In the genomic region with DNA sequence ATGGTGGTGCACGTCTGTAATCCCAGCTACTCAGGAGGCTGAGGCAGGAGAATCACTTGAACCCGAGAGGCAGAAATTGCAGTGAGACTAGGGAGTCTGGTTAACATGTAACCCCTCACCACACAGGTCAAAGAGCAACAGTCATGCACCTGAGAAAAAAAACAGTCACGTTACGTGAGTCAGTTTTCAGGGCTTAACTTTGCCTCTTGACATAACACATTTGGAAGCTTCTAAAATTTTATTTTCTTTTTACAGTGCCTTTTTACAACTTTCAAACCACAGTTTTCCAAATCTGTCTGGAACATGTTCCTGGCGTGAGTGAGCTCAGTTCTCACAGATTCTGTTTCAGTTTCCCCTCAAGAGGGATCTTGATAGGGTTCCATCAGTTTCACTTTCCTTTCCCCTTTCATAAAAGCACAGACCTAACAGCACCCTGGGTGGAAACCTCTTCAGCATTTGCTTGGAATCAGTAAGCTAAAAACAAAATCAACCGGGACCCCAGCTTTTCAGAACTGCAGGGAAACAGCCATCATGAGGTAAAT, we compare ENCODE assay signal across 8 cellular contexts. TPM values are rescaled to one million over a fixed set of nuclear protein-coding genes. Genes with fewer than 3 reads are reported as not detected.
DNase-seq lines count a peak whose midpoint lies in the region; ATAC-seq, FAIRE-seq and TF ChIP-seq lines count a peak whose summit lies in the region.

No MANE protein-coding gene starts in this region.

- H3K36me3 ChIP-seq in gastroesophageal sphincter (peaks cover 0 to 6% of the 10 kb centered on the region in 2 donors), psoas muscle (ENCODE audit: insufficient read depth in 1 of 2, low read depth in 1 of 2) (no peaks in the 10 kb centered on the region)

- peak overlapping the region; percentile 40 to 43 for H3K4me3 ChIP-seq in gastroesophageal sphincter
- peak overlapping the region; percentile 60 for H3K4me3 ChIP-seq in psoas muscle

- TF ChIP-seq POLR2A in gastroesophageal sphincter (IDR thresholded peaks at IDR 0.05): no peak

- H3K9me3 Mint-ChIP-seq in Calu3 (ENCODE audit: low read depth, unreplicated experiment): no peaks in the 10 kb centered on the region
- no peaks in the 10 kb centered on the region for H3K9me3 Mint-ChIP-seq in activated T-helper 17 cell treated with anti-CD3 and anti-CD28 coated beads, Interleukin-2, amount 50 U/mL, for 72 hours

- 5 to 26% methylated on average over 5 to 6 of the region's 6 CpGs for WGBS in gastroesophageal sphincter (ENCODE audit: low coverage in 1 of 2), 2 donors
- 9 to 19% (median 16%) methylated on average over 6 of the region's 6 CpGs for WGBS in psoas muscle, 3 donors

- peaks cover 29% of the 10 kb centered on the region for H3K4me1 Mint-ChIP-seq in Calu3 (ENCODE audit: low read depth, unreplicated experiment)
- peaks cover 41% of the 10 kb centered on the region for H3K4me1 Mint-ChIP-seq in activated T-helper 17 cell treated with anti-CD3 and anti-CD28 coated beads, Interleukin-2, amount 50 U/mL, for 72 hours

- peak overlapping the region; percentile 74 for H3K4me3 Mint-ChIP-seq in Calu3 (ENCODE audit: low read depth, unreplicated experiment)
- H3K4me3 Mint-ChIP-seq in activated T-helper 17 cell treated with anti-CD3 and anti-CD28 coated beads, Interleukin-2, amount 50 U/mL, for 72 hours: peak overlapping the region; percentile 69

- no peak for DNase-seq in Calu3
- DNase-seq in GM20000 (ENCODE audit: low spot score): peak; percentile 65
- peak; percentile 25 for DNase-seq in HTR-8/SVneo (ENCODE audit: insufficient read length, low spot score)
- no peak for DNase-seq in psoas muscle
- no peak for DNase-seq in posterior cingulate gyrus

- H3K9me3 ChIP-seq in gastroesophageal sphincter: no peaks in the 10 kb centered on the region
- H3K9me3 ChIP-seq in psoas muscle: no peaks in the 10 kb centered on the region

- no TSS peak for BruUV-seq in Calu3 (replicated peaks; lab: Mats Ljungman, UMichigan)

- intact Hi-C loops in Calu3 (cut with micrococcal nuclease; ENCODE audit: unreplicated experiment): no loop called here
- intact Hi-C loops in psoas muscle (cut with DNase I): loop anchor here in 1 of 2 donors (1.0 kb wide), 1 partner anchor 50 kb away; no protein-coding TSS in a partner anchor
- intact Hi-C loops in posterior cingulate gyrus (cut with DNase I): no loop called here

- ATAC-seq in activated T-helper 17 cell treated with anti-CD3 and anti-CD28 coated beads, Interleukin-2, amount 50 U/mL, for 72 hours (replicated peaks): peak; percentile 50
- ATAC-seq in gastroesophageal sphincter: no peak
- ATAC-seq in psoas muscle: peak in 2 of 4 donors; percentile 32 to 41
- no peak for ATAC-seq in HG02623 (IDR thresholded peaks at IDR 0.05; ENCODE audit: unreplicated experiment)

- H3K4me1 ChIP-seq in gastroesophageal sphincter: peaks cover 12 to 79% (median 24%) of the 10 kb centered on the region in 3 donors
- peaks cover 60% of the 10 kb centered on the region for H3K4me1 ChIP-seq in psoas muscle

- no peak for TF ChIP-seq EP300 in gastroesophageal sphincter (IDR thresholded peaks at IDR 0.05)

- TF ChIP-seq CTCF in Calu3 (IDR thresholded peaks at IDR 0.05; ENCODE audit: unreplicated experiment) (no peak), GM20000 (IDR thresholded peaks at IDR 0.05; ENCODE audit: extremely low read depth, missing control alignments) (no peak), gastroesophageal sphincter (IDR thresholded peaks at IDR 0.05) (no peak), psoas muscle (IDR thresholded peaks at IDR 0.05) (no peak)

- CTCF ChIA-PET in Calu3 (lab: Charles Lee): interaction anchor here (0.6 to 1.1 kb wide), 3 partner anchors 10 to 162 kb away, joined by 3 to 5 read pairs (median 4); no protein-coding TSS in a partner anchor

- H3K27me3 ChIP-seq in gastroesophageal sphincter (no peaks in the 10 kb centered on the region), psoas muscle (ENCODE audit: insufficient read depth in 3 of 3, low read length in 2 of 3) (no peaks in the 10 kb centered on the region)

- peak overlapping the region; percentile 96 for H3K27ac Mint-ChIP-seq in Calu3 (ENCODE audit: unreplicated experiment)
- H3K27ac Mint-ChIP-seq in activated T-helper 17 cell treated with anti-CD3 and anti-CD28 coated beads, Interleukin-2, amount 50 U/mL, for 72 hours: peak overlapping the region; percentile 76

- FAIRE-seq in HTR-8/SVneo (lab: Jason Lieb, UNC): no peak

- H3K36me3 Mint-ChIP-seq in Calu3 (ENCODE audit: insufficient read depth, unreplicated experiment): peaks cover 15% of the 10 kb centered on the region
- H3K36me3 Mint-ChIP-seq in activated T-helper 17 cell treated with anti-CD3 and anti-CD28 coated beads, Interleukin-2, amount 50 U/mL, for 72 hours (ENCODE audit: low read depth): no peaks in the 10 kb centered on the region

- no peaks in the 10 kb centered on the region for H3K27me3 Mint-ChIP-seq in Calu3 (ENCODE audit: unreplicated experiment)
- no peaks in the 10 kb centered on the region for H3K27me3 Mint-ChIP-seq in activated T-helper 17 cell treated with anti-CD3 and anti-CD28 coated beads, Interleukin-2, amount 50 U/mL, for 72 hours

- H3K27ac ChIP-seq in gastroesophageal sphincter (peak overlapping the region; percentile 61 to 80 (median 70)), psoas muscle (peak overlapping the region; percentile 54)

RNA-seq across cellular contexts. Expression of a gene that starts 4.4 kb away (rescaled TPM):
- total RNA-seq in Calu3 (2022) (45.2 and 153 TPM in 2 replicates), gastroesophageal sphincter (10 to 100 TPM in 2 of 4 donors, 1 to 10 TPM in 2; 8.1 to 15.5 (median 11.9) TPM), psoas muscle (1 to 10 TPM; 2.7 to 7.1 (median 5.5) TPM)
- total RNA-seq in activated T-helper 17 cell treated with anti-CD3 and anti-CD28 coated beads, Interleukin-2, amount 50 U/mL, for 72 hours: 1 to 10 TPM; 2.5 to 4.3 TPM
- 1 to 10 TPM; 2.0 to 4.6 (median 2.6) TPM for polyA plus RNA-seq in psoas muscle

RNA-seq across cellular contexts. Expression of a gene that starts 30.3 kb away (rescaled TPM):
- total RNA-seq in Calu3 (2022): 40.8 and 139 TPM in 2 replicates
- 1 to 10 TPM; 2.0 to 3.2 TPM for total RNA-seq in activated T-helper 17 cell treated with anti-CD3 and anti-CD28 coated beads, Interleukin-2, amount 50 U/mL, for 72 hours
- total RNA-seq in gastroesophageal sphincter: 1 to 10 TPM; 3.2 to 5.3 (median 3.8) TPM
- 1 to 10 TPM; 1.2 to 4.2 (median 1.6) TPM for total RNA-seq in psoas muscle
- 1 to 10 TPM; 1.2 to 1.4 (median 1.3) TPM for polyA plus RNA-seq in psoas muscle

RNA-seq across cellular contexts. Expression of a gene that starts 45.7 kb away (rescaled TPM):
- total RNA-seq in Calu3 (2022): not detected in 2 replicates
- not detected for total RNA-seq in activated T-helper 17 cell treated with anti-CD3 and anti-CD28 coated beads, Interleukin-2, amount 50 U/mL, for 72 hours
- not detected for total RNA-seq in gastroesophageal sphincter
- 1 to 10 TPM in 1 of 4 donors, not detected in 3; 1.4 TPM for total RNA-seq in psoas muscle
- polyA plus RNA-seq in psoas muscle: not detected

Comparison
In these comparisons a context has a peak if more than half of its experiments do, and no peak if none do; other contexts are left out.
1. DNase-seq: peak in GM20000 (single experiment) and HTR-8/SVneo (single experiment); none in Calu3 (single experiment), psoas muscle (0 of 2) and posterior cingulate gyrus (0 of 10).